In the genomic region with DNA sequence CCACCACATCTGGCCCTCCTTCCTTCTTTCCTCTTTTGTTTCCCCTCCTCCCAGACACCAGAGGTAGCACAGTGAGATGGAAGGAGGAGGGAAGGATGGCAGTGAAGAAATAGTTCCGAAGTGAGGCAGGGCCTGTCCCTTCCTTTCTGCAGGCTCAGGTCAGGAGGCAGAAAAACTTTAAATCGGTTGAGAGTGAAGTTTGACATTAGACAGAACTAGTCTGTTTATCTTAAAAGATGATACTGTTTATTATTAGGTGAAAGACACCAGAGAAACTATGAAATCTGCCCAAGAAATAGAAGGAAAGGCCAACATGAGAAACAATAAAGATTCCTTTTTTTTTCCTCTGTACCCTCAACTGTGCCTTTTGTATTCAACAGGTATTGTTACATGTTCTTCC, we compare ENCODE assay signal across 24 cellular contexts.
"Had no signal": no experiment of that assay in that cellular context is flagged by ENCODE, and none has a peak within 500 bp of the region (broad histone marks: within the 10 kb centered on the region; RNA-seq: fewer than 3 reads in every experiment).

No MANE protein-coding gene starts in this region.

- DNase-seq: activated CD4-positive, alpha-beta memory T cell treated with anti-CD3 and anti-CD28 coated beads, Interleukin-2, amount 10 ng/mL, durations not matched to agents 7 days and 5 days; activated CD4-positive, alpha-beta T cell treated with anti-CD3 and anti-CD28 coated beads for 36 hours; activated CD4-positive, alpha-beta T cell treated with anti-CD3 and anti-CD28 coated beads, Interleukin-2, amount 50 U/mL, for 1 hour; activated gamma-delta T cell; activated naive CD4-positive, alpha-beta T cell treated with anti-CD3 and anti-CD28 coated beads, Interleukin-2, amount 10 ng/mL, durations not matched to agents 7 days and 5 days; activated naive CD8-positive, alpha-beta T cell treated with anti-CD3 and anti-CD28 coated beads for 36 hours; activated T-cell treated with anti-CD3 and anti-CD28 coated beads for 4 hours; activated T-cell treated with anti-CD3 and anti-CD28 coated beads, Interleukin-2, amount 50 U/mL, for 48 hours; anterior cingulate cortex; caudate nucleus; KG1; NCI-H1105; NCI-H1436; NCI-H187; NCI-H2081; NCI-H446; NCI-H524; SHP77; T-helper 1 cell; WERI-Rb-1 had no signal

- H3K27me3 Mint-ChIP-seq: activated naive CD8-positive, alpha-beta T cell treated with anti-CD3 and anti-CD28 coated beads for 36 hours had no signal

- H3K27me3 ChIP-seq: breast epithelium had no signal

- H3K9me3 Mint-ChIP-seq: activated CD4-positive, alpha-beta memory T cell treated with anti-CD3 and anti-CD28 coated beads, Interleukin-2, amount 10 ng/mL, durations not matched to agents 7 days and 5 days; activated naive CD4-positive, alpha-beta T cell treated with anti-CD3 and anti-CD28 coated beads, Interleukin-2, amount 10 ng/mL, durations not matched to agents 7 days and 5 days; activated naive CD8-positive, alpha-beta T cell treated with anti-CD3 and anti-CD28 coated beads for 36 hours; activated T-helper 17 cell treated with anti-CD3 and anti-CD28 coated beads, Interleukin-2, amount 50 U/mL, for 72 hours had no signal

- H3K4me1 ChIP-seq: breast epithelium had no signal

- H3K4me3 Mint-ChIP-seq: activated CD4-positive, alpha-beta memory T cell treated with anti-CD3 and anti-CD28 coated beads, Interleukin-2, amount 10 ng/mL, durations not matched to agents 7 days and 5 days; activated CD4-positive, alpha-beta T cell treated with anti-CD3 and anti-CD28 coated beads for 36 hours; activated naive CD4-positive, alpha-beta T cell treated with anti-CD3 and anti-CD28 coated beads, Interleukin-2, amount 10 ng/mL, durations not matched to agents 7 days and 5 days; activated naive CD8-positive, alpha-beta T cell treated with anti-CD3 and anti-CD28 coated beads for 36 hours; activated T-helper 17 cell treated with anti-CD3 and anti-CD28 coated beads, Interleukin-2, amount 50 U/mL, for 72 hours had no signal

- ATAC-seq: activated CD4-positive, alpha-beta T cell treated with anti-CD3 and anti-CD28 coated beads for 36 hours; activated T-helper 17 cell treated with anti-CD3 and anti-CD28 coated beads, Interleukin-2, amount 50 U/mL, for 72 hours; PC-3 had no signal

- H3K4me3 ChIP-seq: breast epithelium had no signal

- H3K9me3 ChIP-seq: breast epithelium had no signal

- H3K27ac Mint-ChIP-seq: activated CD4-positive, alpha-beta memory T cell treated with anti-CD3 and anti-CD28 coated beads, Interleukin-2, amount 10 ng/mL, durations not matched to agents 7 days and 5 days; activated CD4-positive, alpha-beta T cell treated with anti-CD3 and anti-CD28 coated beads for 36 hours; activated naive CD4-positive, alpha-beta T cell treated with anti-CD3 and anti-CD28 coated beads, Interleukin-2, amount 10 ng/mL, durations not matched to agents 7 days and 5 days; activated naive CD8-positive, alpha-beta T cell treated with anti-CD3 and anti-CD28 coated beads for 36 hours; activated T-helper 17 cell treated with anti-CD3 and anti-CD28 coated beads, Interleukin-2, amount 50 U/mL, for 72 hours had no signal

- H3K36me3 Mint-ChIP-seq: activated naive CD4-positive, alpha-beta T cell treated with anti-CD3 and anti-CD28 coated beads, Interleukin-2, amount 10 ng/mL, durations not matched to agents 7 days and 5 days; activated naive CD8-positive, alpha-beta T cell treated with anti-CD3 and anti-CD28 coated beads for 36 hours had no signal

- H3K4me1 Mint-ChIP-seq: activated CD4-positive, alpha-beta T cell treated with anti-CD3 and anti-CD28 coated beads for 36 hours; activated naive CD4-positive, alpha-beta T cell treated with anti-CD3 and anti-CD28 coated beads, Interleukin-2, amount 10 ng/mL, durations not matched to agents 7 days and 5 days; activated naive CD8-positive, alpha-beta T cell treated with anti-CD3 and anti-CD28 coated beads for 36 hours; activated T-helper 17 cell treated with anti-CD3 and anti-CD28 coated beads, Interleukin-2, amount 50 U/mL, for 72 hours had no signal

- H3K27ac ChIP-seq: breast epithelium, WERI-Rb-1 had no signal

- FAIRE-seq: RCC 7860 had no signal

- H3K36me3 ChIP-seq: breast epithelium, WERI-Rb-1 had no signal
